ENCODE assay signal across 20 cellular contexts in genomic region chr17:62643496-62643895, GRCh38.
"Had no signal": no experiment of that assay in that cellular context is flagged by ENCODE, and none has a peak within 500 bp of the region (broad histone marks: within the 10 kb centered on the region; RNA-seq: fewer than 3 reads in every experiment).

No MANE protein-coding gene starts in this region.

- H3K4me1 Mint-ChIP-seq: stimulated activated memory B cell treated with anti-CD40 and anti-IgM and Interleukin-4, amounts not matched to agents 10 μg/mL and 1 μg/mL and 100 μg/mL, for 72 hours had no signal

- DNase-seq: effector CD4-positive, alpha-beta T cell; heart left ventricle; hippocampal formation; kidney glomerular epithelial cell; mesendoderm; naive thymus-derived CD4-positive, alpha-beta T cell; nephron progenitor cell; psoas muscle; retina; stimulated activated CD4-positive, alpha-beta T cell treated with anti-CD3 and anti-CD28 coated beads, Interleukin-1b, Interleukin-23, amount 100 ng/mL, for 48 hours; tibial artery; upper lobe of left lung had no signal

- ATAC-seq: esophagus mucosa; heart left ventricle; naive thymus-derived CD4-positive, alpha-beta T cell; psoas muscle; right lobe of liver; stimulated activated memory B cell treated with anti-CD40 and anti-IgM and Interleukin-4, amounts not matched to agents 10 μg/mL and 1 μg/mL and 100 μg/mL, for 72 hours had no signal

- H3K9me3 ChIP-seq: heart left ventricle, psoas muscle, right lobe of liver, tibial artery, upper lobe of left lung, vagina had no signal

- H3K27ac Mint-ChIP-seq: dendritic cell treated with granulocyte-macrophage colony-stimulating factor and Interleukin-4, amounts not matched to agents 40 ng/mL and 50 ng/mL, for 4 days; naive thymus-derived CD4-positive, alpha-beta T cell; nephron progenitor cell; stimulated activated memory B cell treated with anti-CD40 and anti-IgM and Interleukin-4, amounts not matched to agents 10 μg/mL and 1 μg/mL and 100 μg/mL, for 72 hours; stimulated activated naive CD8-positive, alpha-beta T cell treated with anti-CD3 and anti-CD28 coated beads, Interleukin-15, Interleukin-2, amounts not matched to agents 100 ng/mL and 50 ng/mL, for 24 hours had no signal

- H3K27me3 ChIP-seq: heart left ventricle, right lobe of liver, tibial artery, upper lobe of left lung, vagina had no signal

- H3K4me1 ChIP-seq: psoas muscle, right lobe of liver had no signal

- H3K36me3 ChIP-seq: heart left ventricle, right lobe of liver, tibial artery, upper lobe of left lung, vagina had no signal

- H3K9me3 Mint-ChIP-seq: dendritic cell treated with granulocyte-macrophage colony-stimulating factor and Interleukin-4, amounts not matched to agents 40 ng/mL and 50 ng/mL, for 4 days; naive thymus-derived CD4-positive, alpha-beta T cell; nephron progenitor cell; stimulated activated memory B cell treated with anti-CD40 and anti-IgM and Interleukin-4, amounts not matched to agents 10 μg/mL and 1 μg/mL and 100 μg/mL, for 72 hours; stimulated activated naive CD8-positive, alpha-beta T cell treated with anti-CD3 and anti-CD28 coated beads, Interleukin-15, Interleukin-2, amounts not matched to agents 100 ng/mL and 50 ng/mL, for 24 hours had no signal

- FAIRE-seq: frontal cortex, islet of Langerhans had no signal

- H3K4me3 ChIP-seq: heart left ventricle, psoas muscle, right lobe of liver, tibial artery, upper lobe of left lung, vagina had no signal

- H3K4me3 Mint-ChIP-seq: dendritic cell treated with granulocyte-macrophage colony-stimulating factor and Interleukin-4, amounts not matched to agents 40 ng/mL and 50 ng/mL, for 4 days; naive thymus-derived CD4-positive, alpha-beta T cell; nephron progenitor cell; stimulated activated memory B cell treated with anti-CD40 and anti-IgM and Interleukin-4, amounts not matched to agents 10 μg/mL and 1 μg/mL and 100 μg/mL, for 72 hours; stimulated activated naive CD8-positive, alpha-beta T cell treated with anti-CD3 and anti-CD28 coated beads, Interleukin-15, Interleukin-2, amounts not matched to agents 100 ng/mL and 50 ng/mL, for 24 hours had no signal

- H3K36me3 Mint-ChIP-seq: naive thymus-derived CD4-positive, alpha-beta T cell; stimulated activated memory B cell treated with anti-CD40 and anti-IgM and Interleukin-4, amounts not matched to agents 10 μg/mL and 1 μg/mL and 100 μg/mL, for 72 hours had no signal

- H3K27ac ChIP-seq: heart left ventricle, psoas muscle, right lobe of liver, tibial artery, upper lobe of left lung, vagina had no signal
